ENCODE assay signal across 1 cellular context in genomic region chr17:79017546-79017945, GRCh38.
TF ChIP-seq lines count a peak whose summit lies in the region.

No MANE protein-coding gene starts in this region.

TF ChIP-seq in HepG2, 621 proteins besides CTCF, POLR2A, EP300 and RAD21:
- TF ChIP-seq ZFX (CRISPR knock-in tag; IDR thresholded peaks at IDR 0.05; ENCODE audit: low read depth) (no peak), POLR2G (IDR thresholded peaks at IDR 0.05; ENCODE audit: low read depth, low read length) (peak; percentile 7; the same call in 1 of the 2 replicates)
TF ChIP-seq in HepG2: peak in this region for 1.
